ENCODE assay signal across 12 cellular contexts in genomic region chr7:129095258-129095657, GRCh38. TPM values are rescaled to one million over a fixed set of nuclear protein-coding genes. Genes with fewer than 3 reads are reported as not detected.
DNase-seq lines count a peak whose midpoint lies in the region; ATAC-seq and TF ChIP-seq lines count a peak whose summit lies in the region.
"Had no signal": no experiment of that assay in that cellular context is flagged by ENCODE, and none has a peak within 500 bp of the region (broad histone marks: within the 10 kb centered on the region; RNA-seq: fewer than 3 reads in every experiment).

No MANE protein-coding gene starts in this region.

- ATAC-seq in GM21737 (IDR thresholded peaks at IDR 0.05; ENCODE audit: unreplicated experiment) (peak; percentile 73), natural killer cell (peak in 2 of 3 donors; percentile 26 to 57)
- ATAC-seq: A549, HCT116 had no signal

- no peak for TF ChIP-seq CTCF in natural killer cell (IDR thresholded peaks at IDR 0.05)

- no peaks in the 10 kb centered on the region for H3K9me3 ChIP-seq in Karpas-422 (ENCODE audit: low read length)
- H3K9me3 ChIP-seq: A549 had no signal

- H3K27me3 ChIP-seq in Karpas-422 (ENCODE audit: low read length), result no peaks in the 10 kb centered on the region

- peaks cover 2% of the 10 kb centered on the region for H3K27me3 Mint-ChIP-seq in activated CD4-positive, alpha-beta T cell treated with anti-CD3 and anti-CD28 coated beads, Interleukin-2, amount 10 ng/mL, durations not matched to agents 24 days and 14 days
- peaks cover 0 to 2% of the 10 kb centered on the region in 2 donors for H3K27me3 Mint-ChIP-seq in natural killer cell (ENCODE audit: low read depth in 2 of 2)

- H3K79me2 ChIP-seq in Karpas-422 (ENCODE audit: low read length), result no peaks in the 10 kb centered on the region

- DNase-seq in activated CD4-positive, alpha-beta T cell treated with anti-CD3 and anti-CD28 coated beads, Interleukin-2, amount 10 ng/mL, durations not matched to agents 24 days and 14 days, result peak; percentile 76
- DNase-seq in activated CD4-positive, alpha-beta T cell treated with anti-CD3 and anti-CD28 coated beads, Interleukin-2, amount 50 U/mL, for 1 hour, result no peak
- DNase-seq in Karpas-422 (peak; percentile 71), natural killer cell (no peak), NCI-H1048 (lab: John Stamatoyannopoulos, UW) (no peak), kidney tubule cell (ENCODE audit: low spot score) (no peak), SIG-M5 (lab: John Stamatoyannopoulos, UW) (no peak)
- DNase-seq: NCI-H226 had no signal

- no peaks in the 10 kb centered on the region for H3K9me3 Mint-ChIP-seq in activated CD4-positive, alpha-beta T cell treated with anti-CD3 and anti-CD28 coated beads, Interleukin-2, amount 10 ng/mL, durations not matched to agents 24 days and 14 days
- H3K9me3 Mint-ChIP-seq in natural killer cell, result no peaks in the 10 kb centered on the region

- no peaks in the 10 kb centered on the region for H3K9me2 ChIP-seq in Karpas-422 (replicated peaks; ENCODE audit: insufficient read depth, low read length)

- H3K4me2 ChIP-seq in Karpas-422 (ENCODE audit: low read depth, low read length, poor library complexity, severe bottlenecking), result peak overlapping the region; percentile 14
- H3K4me2 ChIP-seq: A549 had no signal

- H3K4me1 Mint-ChIP-seq in activated CD4-positive, alpha-beta T cell treated with anti-CD3 and anti-CD28 coated beads, Interleukin-2, amount 10 ng/mL, durations not matched to agents 24 days and 14 days, result peaks cover 16% of the 10 kb centered on the region
- H3K4me1 Mint-ChIP-seq in natural killer cell, result peaks cover 12 to 13% of the 10 kb centered on the region in 2 donors

- H3K4me3 ChIP-seq in Karpas-422 (ENCODE audit: low read length), result no peak overlapping the region
- H3K4me3 ChIP-seq: A549 had no signal

- H3K27ac ChIP-seq in Karpas-422 (ENCODE audit: low read length), result no peak overlapping the region
- H3K27ac ChIP-seq: A549, epithelial cell of prostate had no signal

- peaks cover 27% of the 10 kb centered on the region for H3K4me1 ChIP-seq in Karpas-422 (ENCODE audit: low read length)
- H3K4me1 ChIP-seq: A549 had no signal

- H3K27ac Mint-ChIP-seq in activated CD4-positive, alpha-beta T cell treated with anti-CD3 and anti-CD28 coated beads, Interleukin-2, amount 10 ng/mL, durations not matched to agents 24 days and 14 days, result no peak overlapping the region
- no peak overlapping the region for H3K27ac Mint-ChIP-seq in natural killer cell

- intact Hi-C loops in activated CD4-positive, alpha-beta T cell treated with anti-CD3 and anti-CD28 coated beads, Interleukin-2, amount 10 ng/mL, durations not matched to agents 24 days and 14 days (cut with micrococcal nuclease), result no loop called here
- intact Hi-C loops in natural killer cell (cut with micrococcal nuclease), result no loop called here

- H3K9ac ChIP-seq in Karpas-422 (ENCODE audit: low read length), result no peak overlapping the region

- H3K36me3 Mint-ChIP-seq in activated CD4-positive, alpha-beta T cell treated with anti-CD3 and anti-CD28 coated beads, Interleukin-2, amount 10 ng/mL, durations not matched to agents 24 days and 14 days (ENCODE audit: low read depth), result no peaks in the 10 kb centered on the region
- H3K36me3 Mint-ChIP-seq in natural killer cell, result no peaks in the 10 kb centered on the region

- no peak overlapping the region for H3K4me3 Mint-ChIP-seq in activated CD4-positive, alpha-beta T cell treated with anti-CD3 and anti-CD28 coated beads, Interleukin-2, amount 10 ng/mL, durations not matched to agents 24 days and 14 days
- H3K4me3 Mint-ChIP-seq in natural killer cell, result no peak overlapping the region

- H3K36me3 ChIP-seq in Karpas-422 (ENCODE audit: insufficient read depth, low read length), result no peaks in the 10 kb centered on the region

- peak overlapping the region; percentile 39; the same call in 1 of the 2 replicates for H2AFZ ChIP-seq in Karpas-422 (ENCODE audit: low read length)

- H4K20me1 ChIP-seq in Karpas-422 (ENCODE audit: insufficient read depth, low read depth, low read length), result no peaks in the 10 kb centered on the region

RNA-seq across cellular contexts. Expression of gene TNPO3, which starts 40.3 kb away (rescaled TPM):
- 54.1 and 56.9 TPM in 2 replicates for total RNA-seq in activated CD4-positive, alpha-beta T cell treated with anti-CD3 and anti-CD28 coated beads, Interleukin-2, amount 10 ng/mL, durations not matched to agents 24 days and 14 days
- total RNA-seq in Karpas-422 (2014; rRNA removed; shearing (Covaris generic); ENCODE audit: low replicate concordance), result 54.0 and 57.0 TPM in 2 replicates
- 10 to 100 TPM; 33.9 to 41.1 (median 37.9) TPM for total RNA-seq in natural killer cell

RNA-seq across cellular contexts. Expression of gene TSPAN33, which starts 49.2 kb away (rescaled TPM):
- total RNA-seq in activated CD4-positive, alpha-beta T cell treated with anti-CD3 and anti-CD28 coated beads, Interleukin-2, amount 10 ng/mL, durations not matched to agents 24 days and 14 days, result 5.4 and 6.2 TPM in 2 replicates
- total RNA-seq in Karpas-422 (2014; rRNA removed; shearing (Covaris generic); ENCODE audit: low replicate concordance), result 11.1 and 21.8 TPM in 2 replicates
- total RNA-seq in natural killer cell, result 1 to 10 TPM; 4.0 to 7.2 (median 5.1) TPM

Comparison
In these comparisons a context has a peak if more than half of its experiments do, and no peak if none do; other contexts are left out.
1. DNase-seq: peak in activated CD4-positive, alpha-beta T cell treated with anti-CD3 and anti-CD28 coated beads, Interleukin-2, amount 10 ng/mL, durations not matched to agents 24 days and 14 days (single experiment) and Karpas-422 (single experiment); none in activated CD4-positive, alpha-beta T cell treated with anti-CD3 and anti-CD28 coated beads, Interleukin-2, amount 50 U/mL, for 1 hour (single experiment), natural killer cell (single experiment), NCI-H1048 (single experiment), kidney tubule cell (single experiment) and SIG-M5 (single experiment).